Comparison of ENCODE assay signal across 11 cellular contexts in genomic region chr6:33415831-33416230, GRCh38. TPM values are rescaled to one million over a fixed set of nuclear protein-coding genes. Genes with fewer than 3 reads are reported as not detected.
DNase-seq lines count a peak whose midpoint lies in the region; ATAC-seq, FAIRE-seq and TF ChIP-seq lines count a peak whose summit lies in the region.
"Had no signal": no experiment of that assay in that cellular context is flagged by ENCODE, and none has a peak within 500 bp of the region (broad histone marks: within the 10 kb centered on the region; RNA-seq: fewer than 3 reads in every experiment).

No MANE protein-coding gene starts in this region.

- DNase-seq in AG04449 (ENCODE audit: low read depth, low spot score), result no peak
- DNase-seq in HFFc6, result no peak
- no peak for DNase-seq in astrocyte of the spinal cord (ENCODE audit: low read depth, low spot score)
- no peak for DNase-seq in NCI-H187 (lab: John Stamatoyannopoulos, UW)
- DNase-seq in NCI-H1694 treated with DMSO at 0.1 percent for 48 hours (lab: John Stamatoyannopoulos, UW), result no peak
- DNase-seq in urothelium cell line (ENCODE audit: low spot score), result no peak
- DNase-seq: activated effector memory CD4-positive, alpha-beta T cell treated with Interleukin-2 at 50 U/mL for 16 hours; SJCRH30 had no signal

- in situ Hi-C loops in astrocyte of the spinal cord (cut with HindIII; ENCODE audit: low sequenced_read_pairs), result no loop called here

- H3K27ac ChIP-seq in mesodermal cell (ENCODE audit: low read depth, low read length, severe bottlenecking), result no peak overlapping the region
- H3K27ac ChIP-seq: SJCRH30 had no signal

- FAIRE-seq in urothelium cell line (lab: Jason Lieb, UNC), result no peak
- FAIRE-seq: frontal cortex had no signal

- H3K9me3 Mint-ChIP-seq in HFFc6, result no peaks in the 10 kb centered on the region

- peaks cover 51% of the 10 kb centered on the region for H3K36me3 ChIP-seq in mesodermal cell (ENCODE audit: control insufficient read depth, insufficient read depth, low read length)

- H3K4me3 Mint-ChIP-seq in HFFc6, result peak overlapping the region; percentile 98

- peaks cover 35% of the 10 kb centered on the region for H3K4me1 ChIP-seq in mesodermal cell (ENCODE audit: control insufficient read depth, insufficient read depth, low read length, poor library complexity, severe bottlenecking)

- H3K36me3 Mint-ChIP-seq in HFFc6 (ENCODE audit: low read depth), result peaks cover 52% of the 10 kb centered on the region

- H3K4me1 Mint-ChIP-seq in HFFc6 (ENCODE audit: low read depth), result peaks cover 74% of the 10 kb centered on the region

- H3K9me3 ChIP-seq in mesodermal cell (ENCODE audit: control insufficient read depth, low read length), result no peaks in the 10 kb centered on the region
- H3K9me3 ChIP-seq: SJCRH30 had no signal

- POLR2A ChIA-PET in AG04449 (lab: Yijun Ruan, JAX), result no interaction called here

- H3K4me3 ChIP-seq in AG04449 (ENCODE audit: low read depth, low read length), result peak overlapping the region; percentile 91
- H3K4me3 ChIP-seq in astrocyte of the spinal cord (ENCODE audit: low read depth, low read length), result peak overlapping the region; percentile 1
- H3K4me3 ChIP-seq in mesodermal cell (ENCODE audit: extremely low read depth, insufficient read depth, low read length, poor library complexity, severe bottlenecking), result peak overlapping the region; percentile 87

- TF ChIP-seq CTCF in AG04449 (IDR thresholded peaks at IDR 0.05; ENCODE audit: insufficient read depth, low read length, missing control alignments) (no peak), HFFc6 (IDR thresholded peaks at IDR 0.05) (no peak), astrocyte of the spinal cord (IDR thresholded peaks at IDR 0.05; ENCODE audit: low read depth, low read length) (no peak)

- CTCF ChIA-PET in AG04449 (lab: Yijun Ruan, JAX), result interaction anchor here (1.1 to 2.3 kb wide), 4 partner anchors 9 to 164 kb away, joined by 3 to 11 read pairs (median 5); partner anchors contain the start of gene BAK1

- peak overlapping the region; percentile 100 for H3K27ac Mint-ChIP-seq in HFFc6

- 85 to 100% methylated on average over 1 to 6 of the region's 9 CpGs for WGBS in mesodermal cell (ENCODE audit: insufficient coverage in 2 of 2), 2 experiments

- no peak for ATAC-seq in GM21786 (IDR thresholded peaks at IDR 0.05; ENCODE audit: unreplicated experiment)

- peaks cover 17% of the 10 kb centered on the region for H3K27me3 Mint-ChIP-seq in HFFc6 (ENCODE audit: insufficient read depth)

RNA-seq across cellular contexts. Expression of gene CUTA, which starts 2.1 kb away (rescaled TPM):
- 100 to 1,000 TPM; 464 to 546 (median 536) TPM for total RNA-seq in HFFc6 (2021; fragmentation: NEBNext Ultra II Directional; extraction: Animal tissue kit (Norgen Biotek cat#: 25700))
- polyA plus RNA-seq in mesodermal cell (2013, experiment 1 of 2), result 253 TPM
- 196 TPM for polyA plus RNA-seq in mesodermal cell (2013, experiment 2 of 2)

RNA-seq across cellular contexts. Expression of gene SYNGAP1, which starts 4.0 kb away (rescaled TPM):
- total RNA-seq in HFFc6 (2021; fragmentation: NEBNext Ultra II Directional; extraction: Animal tissue kit (Norgen Biotek cat#: 25700)), result 10 to 100 TPM; 10.5 to 15.0 (median 13.3) TPM
- polyA plus RNA-seq in mesodermal cell (2013, experiment 1 of 2), result 54.9 TPM
- 47.5 TPM for polyA plus RNA-seq in mesodermal cell (2013, experiment 2 of 2)

RNA-seq across cellular contexts. Expression of gene PHF1, which starts 5.0 kb away (rescaled TPM):
- total RNA-seq in HFFc6 (2021; fragmentation: NEBNext Ultra II Directional; extraction: Animal tissue kit (Norgen Biotek cat#: 25700)), result 10 to 100 TPM; 43.2 to 52.8 (median 51.4) TPM
- polyA plus RNA-seq in mesodermal cell (2013, experiment 1 of 2), result 71.3 TPM
- 60.7 TPM for polyA plus RNA-seq in mesodermal cell (2013, experiment 2 of 2)

RNA-seq across cellular contexts. Expression of gene KIFC1, which starts 24.2 kb away (rescaled TPM):
- 10 to 100 TPM; 20.6 to 43.5 (median 38.6) TPM for total RNA-seq in HFFc6 (2021; fragmentation: NEBNext Ultra II Directional; extraction: Animal tissue kit (Norgen Biotek cat#: 25700))
- 63.4 TPM for polyA plus RNA-seq in mesodermal cell (2013, experiment 1 of 2)
- 59.8 TPM for polyA plus RNA-seq in mesodermal cell (2013, experiment 2 of 2)

RNA-seq across cellular contexts. Expression of gene ZBTB9, which starts 38.5 kb away (rescaled TPM):
- total RNA-seq in HFFc6 (2021; fragmentation: NEBNext Ultra II Directional; extraction: Animal tissue kit (Norgen Biotek cat#: 25700)), result 1 to 10 TPM; 6.4 to 9.2 (median 7.6) TPM
- polyA plus RNA-seq in mesodermal cell (2013, experiment 1 of 2), result 13.0 TPM
- polyA plus RNA-seq in mesodermal cell (2013, experiment 2 of 2), result 10.3 TPM

Comparison
In these comparisons a context has a peak if more than half of its experiments do, and no peak if none do; other contexts are left out.
1. H3K4me3 ChIP-seq: peak in every context shown above with its lines; median percentile 91 in AG04449; 87 in mesodermal cell; 1 in astrocyte of the spinal cord.